In genomic region chr11:47518212-47518959, GRCh38 we compare ENCODE assay signal across 12 cellular contexts. TPM values are rescaled to one million over a fixed set of nuclear protein-coding genes. Genes with fewer than 3 reads are reported as not detected.
DNase-seq lines count a peak whose midpoint lies in the region; ATAC-seq and TF ChIP-seq lines count a peak whose summit lies in the region.
"Had no signal": no experiment of that assay in that cellular context is flagged by ENCODE, and none has a peak within 500 bp of the region (broad histone marks: within the 10 kb centered on the region; RNA-seq: fewer than 3 reads in every experiment).

No MANE protein-coding gene starts in this region.

- peaks cover 26% of the 10 kb centered on the region for H3K36me3 Mint-ChIP-seq in activated T-cell treated with anti-CD3 and anti-CD28 coated beads, Interleukin-2, amount 50 U/mL, for 24 hours (ENCODE audit: low read depth)
- H3K36me3 Mint-ChIP-seq in T-helper 2 cell treated with Interferon-gamma antibody and Interleukin-4, amounts not matched to agents 5 μg/mL and 100 μg/mL, for 36 hours (ENCODE audit: low read depth) = peaks cover 3% of the 10 kb centered on the region
- H3K36me3 Mint-ChIP-seq in stimulated activated memory B cell treated with anti-CD40 and anti-IgM and Interleukin-4, amounts not matched to agents 10 μg/mL and 1 μg/mL and 100 μg/mL, for 72 hours = peaks cover 7% of the 10 kb centered on the region

- peaks cover 80% of the 10 kb centered on the region for H3K4me1 Mint-ChIP-seq in activated T-cell treated with anti-CD3 and anti-CD28 coated beads, Interleukin-2, amount 50 U/mL, for 24 hours (ENCODE audit: low read depth)
- peaks cover 43% of the 10 kb centered on the region for H3K4me1 Mint-ChIP-seq in T-helper 2 cell treated with Interferon-gamma antibody and Interleukin-4, amounts not matched to agents 5 μg/mL and 100 μg/mL, for 36 hours (ENCODE audit: low read depth)
- peaks cover 71% of the 10 kb centered on the region for H3K4me1 Mint-ChIP-seq in stimulated activated memory B cell treated with anti-CD40 and anti-IgM and Interleukin-4, amounts not matched to agents 10 μg/mL and 1 μg/mL and 100 μg/mL, for 72 hours

- no peaks in the 10 kb centered on the region for H3K27me3 Mint-ChIP-seq in activated T-cell treated with anti-CD3 and anti-CD28 coated beads, Interleukin-2, amount 50 U/mL, for 24 hours
- H3K27me3 Mint-ChIP-seq in T-helper 2 cell treated with Interferon-gamma antibody and Interleukin-4, amounts not matched to agents 5 μg/mL and 100 μg/mL, for 36 hours (ENCODE audit: low read depth) = no peaks in the 10 kb centered on the region
- H3K27me3 Mint-ChIP-seq in stimulated activated memory B cell treated with anti-CD40 and anti-IgM and Interleukin-4, amounts not matched to agents 10 μg/mL and 1 μg/mL and 100 μg/mL, for 72 hours = no peaks in the 10 kb centered on the region

- no peaks in the 10 kb centered on the region for H3K27me3 ChIP-seq in tibial artery
- no peaks in the 10 kb centered on the region for H3K27me3 ChIP-seq in osteoblast (ENCODE audit: insufficient read depth, low read length)
- H3K27me3 ChIP-seq: right lobe of liver, SJSA1 had no signal

- H3K27ac Mint-ChIP-seq in activated T-cell treated with anti-CD3 and anti-CD28 coated beads, Interleukin-2, amount 50 U/mL, for 24 hours = peak overlapping the region; percentile 67
- H3K27ac Mint-ChIP-seq in T-helper 2 cell treated with Interferon-gamma antibody and Interleukin-4, amounts not matched to agents 5 μg/mL and 100 μg/mL, for 36 hours = peak overlapping the region; percentile 87
- peak overlapping the region; percentile 25 for H3K27ac Mint-ChIP-seq in stimulated activated memory B cell treated with anti-CD40 and anti-IgM and Interleukin-4, amounts not matched to agents 10 μg/mL and 1 μg/mL and 100 μg/mL, for 72 hours

- no peaks in the 10 kb centered on the region for H3K9me3 Mint-ChIP-seq in activated T-cell treated with anti-CD3 and anti-CD28 coated beads, Interleukin-2, amount 50 U/mL, for 24 hours
- no peaks in the 10 kb centered on the region for H3K9me3 Mint-ChIP-seq in T-helper 2 cell treated with Interferon-gamma antibody and Interleukin-4, amounts not matched to agents 5 μg/mL and 100 μg/mL, for 36 hours
- H3K9me3 Mint-ChIP-seq in stimulated activated memory B cell treated with anti-CD40 and anti-IgM and Interleukin-4, amounts not matched to agents 10 μg/mL and 1 μg/mL and 100 μg/mL, for 72 hours = no peaks in the 10 kb centered on the region

- peaks cover 0 to 100% (median 68%) of the 10 kb centered on the region in 4 donors for H3K4me1 ChIP-seq in tibial artery
- H3K4me1 ChIP-seq in osteoblast (ENCODE audit: insufficient read depth, low read length) = peaks cover 39% of the 10 kb centered on the region

- ATAC-seq in stimulated activated memory B cell treated with anti-CD40 and anti-IgM and Interleukin-4, amounts not matched to agents 10 μg/mL and 1 μg/mL and 100 μg/mL, for 72 hours = no peak

- intact Hi-C loops in tibial artery (cut with DNase I; ENCODE audit: low total_unique reads) = no loop called here

- H3K9me3 ChIP-seq in tibial artery (no peaks in the 10 kb centered on the region), osteoblast (ENCODE audit: low read depth, low read length) (no peaks in the 10 kb centered on the region)
- H3K9me3 ChIP-seq: right lobe of liver, SJSA1 had no signal

- H3K36me3 ChIP-seq in tibial artery (no peaks in the 10 kb centered on the region), osteoblast (ENCODE audit: insufficient read depth, low read length) (no peaks in the 10 kb centered on the region)
- H3K36me3 ChIP-seq: right lobe of liver had no signal

- H3K4me3 ChIP-seq in tibial artery (no peak overlapping the region), osteoblast (ENCODE audit: insufficient read depth, low read length) (no peak overlapping the region)
- H3K4me3 ChIP-seq: right lobe of liver, SJSA1 had no signal

- no peak overlapping the region for H3K4me3 Mint-ChIP-seq in activated T-cell treated with anti-CD3 and anti-CD28 coated beads, Interleukin-2, amount 50 U/mL, for 24 hours
- H3K4me3 Mint-ChIP-seq in T-helper 2 cell treated with Interferon-gamma antibody and Interleukin-4, amounts not matched to agents 5 μg/mL and 100 μg/mL, for 36 hours = peak overlapping the region; percentile 56
- peak overlapping the region; percentile 1 for H3K4me3 Mint-ChIP-seq in stimulated activated memory B cell treated with anti-CD40 and anti-IgM and Interleukin-4, amounts not matched to agents 10 μg/mL and 1 μg/mL and 100 μg/mL, for 72 hours

- H3K27ac ChIP-seq in tibial artery (peak overlapping the region in 1 of 2 donors; percentile 76), osteoblast (ENCODE audit: low read depth, low read length) (no peak overlapping the region)
- H3K27ac ChIP-seq: SJSA1 had no signal

- H4K20me1 ChIP-seq in osteoblast (ENCODE audit: insufficient read depth, low read length) = peaks cover 32% of the 10 kb centered on the region

- no peak overlapping the region for H3K4me2 ChIP-seq in osteoblast (ENCODE audit: insufficient read depth, low read length)

- no peak for TF ChIP-seq POLR2A in erythroblast (IDR thresholded peaks at IDR 0.05; ENCODE audit: low read length)

- peaks cover 95% of the 10 kb centered on the region for H3K79me2 ChIP-seq in osteoblast (ENCODE audit: insufficient read depth, low read length)

- no peak for DNase-seq in activated T-cell treated with anti-CD3 and anti-CD28 coated beads, Interleukin-2, amount 50 U/mL, for 24 hours
- no peak for DNase-seq in activated T-cell treated with anti-CD3 and anti-CD28 coated beads for 4 hours
- no peak for DNase-seq in T-helper 2 cell treated with Interferon-gamma antibody and Interleukin-4, amounts not matched to agents 5 μg/mL and 100 μg/mL, for 36 hours (ENCODE audit: low spot score)
- peak; percentile 26 to 65 for DNase-seq in erythroblast (lab: John Stamatoyannopoulos, UW)
- no peak for DNase-seq in tibial artery
- DNase-seq in HK-2 (ENCODE audit: unreplicated experiment) = no peak
- no peak for DNase-seq in osteoblast (ENCODE audit: insufficient read length, low spot score, missing footprints)
- DNase-seq: effector CD8-positive, alpha-beta T cell; NCI-H1105; right lobe of liver had no signal

- no peak overlapping the region for H2AFZ ChIP-seq in osteoblast (ENCODE audit: low read length)

- TF ChIP-seq CTCF in tibial artery (IDR thresholded peaks at IDR 0.05) (no peak), osteoblast (IDR thresholded peaks at IDR 0.05; ENCODE audit: extremely low read depth, low read depth, low read length) (no peak)

RNA-seq across cellular contexts. Expression of gene CELF1, which starts 34.5 kb away (rescaled TPM):
- total RNA-seq in osteoblast = 136 and 148 TPM in 2 replicates

RNA-seq across cellular contexts. Expression of gene PTPMT1, which starts 47.0 kb away (rescaled TPM):
- 67.5 and 80.7 TPM in 2 replicates for total RNA-seq in osteoblast

Comparison
In these comparisons a context has a peak if more than half of its experiments do, and no peak if none do; other contexts are left out.
1. DNase-seq: peak in erythroblast (2 of 2); none in activated T-cell treated with anti-CD3 and anti-CD28 coated beads, Interleukin-2, amount 50 U/mL, for 24 hours (single experiment), activated T-cell treated with anti-CD3 and anti-CD28 coated beads for 4 hours (single experiment), T-helper 2 cell treated with Interferon-gamma antibody and Interleukin-4, amounts not matched to agents 5 μg/mL and 100 μg/mL, for 36 hours (single experiment), tibial artery (0 of 2), HK-2 (single experiment) and osteoblast (single experiment).
2. H3K27ac Mint-ChIP-seq: peak in every context shown above with its lines; median percentile 87 in T-helper 2 cell treated with Interferon-gamma antibody and Interleukin-4, amounts not matched to agents 5 μg/mL and 100 μg/mL, for 36 hours; 67 in activated T-cell treated with anti-CD3 and anti-CD28 coated beads, Interleukin-2, amount 50 U/mL, for 24 hours; 25 in stimulated activated memory B cell treated with anti-CD40 and anti-IgM and Interleukin-4, amounts not matched to agents 10 μg/mL and 1 μg/mL and 100 μg/mL, for 72 hours.